ENCODE assay signal across 1 cellular context in the genomic region with DNA sequence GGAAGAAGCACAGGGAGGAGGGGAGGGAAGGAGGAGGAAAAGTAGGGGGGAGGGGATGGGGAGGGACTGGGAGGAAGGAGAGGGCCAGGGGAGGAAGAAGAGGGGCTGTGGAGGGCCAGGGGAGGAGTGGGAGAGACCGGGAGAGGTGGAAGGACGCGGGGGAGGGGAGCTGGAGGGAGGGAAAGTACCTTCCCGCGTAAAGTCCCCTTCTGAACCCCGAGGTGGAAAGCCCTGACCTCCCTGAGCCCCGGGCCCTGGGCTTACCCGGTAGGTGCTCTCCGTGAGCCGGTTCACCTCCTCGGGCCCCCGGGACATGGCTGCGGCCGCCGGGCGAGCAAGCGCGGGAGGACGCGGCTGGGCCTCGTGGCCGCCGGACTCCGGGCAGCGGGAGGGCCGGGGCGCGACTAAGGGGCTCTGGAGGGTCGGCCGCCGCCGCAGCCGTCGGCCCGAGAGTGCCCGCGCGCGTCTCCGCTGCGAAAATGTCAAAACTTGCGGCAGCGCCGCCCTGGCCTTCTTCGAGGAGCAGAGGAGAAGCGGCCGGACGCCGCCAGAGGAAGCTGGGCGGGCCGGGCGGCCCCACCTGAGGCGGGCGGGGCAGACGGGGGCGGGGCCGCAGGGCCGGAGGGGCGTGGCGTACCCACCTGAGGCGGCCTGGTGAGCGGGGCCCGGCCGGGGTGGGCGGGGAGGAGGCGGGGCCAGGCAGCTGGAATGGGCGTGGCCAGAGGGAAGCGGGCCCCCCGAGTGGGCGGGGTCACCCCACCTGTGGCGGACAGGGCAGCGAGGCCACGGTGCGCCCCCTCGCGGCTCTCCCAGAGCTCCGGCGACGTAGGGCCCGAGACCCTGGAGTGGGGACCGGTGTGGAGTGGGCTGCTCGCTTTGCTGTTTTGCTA.
TF ChIP-seq lines count a peak whose summit lies in the region.

TSS of gene BAIAP2L1 (minus strand) at position 553 of the 890 bp plus-strand sequence. CDS start at position 315, 238 bp downstream.

TF ChIP-seq in K562, 482 proteins besides CTCF, POLR2A, EP300 and RAD21 (continued from another document and continues in another):
- TF ChIP-seq FOXO4 (CRISPR knock-in tag; IDR thresholded peaks at IDR 0.05) = no peak
- TF ChIP-seq TAL1 (IDR thresholded peaks at IDR 0.05) = no peak
- no peak for TF ChIP-seq ZNF354B (CRISPR knock-in tag; IDR thresholded peaks at IDR 0.05)
- TF ChIP-seq UBTF (IDR thresholded peaks at IDR 0.05; ENCODE audit: borderline replicate concordance in 1 of 2, low read depth in 2 of 2, low read length in 2 of 2) = peak in 1 of 2 experiments; percentile 71; a peak in 3 of 4 replicates
- no peak for TF ChIP-seq XRCC4 (IDR thresholded peaks at IDR 0.05; ENCODE audit: extremely low read depth, insufficient read depth, insufficient read length)
- TF ChIP-seq ZNF75A (CRISPR knock-in tag; IDR thresholded peaks at IDR 0.05) = no peak
- TF ChIP-seq SMAD3 (CRISPR knock-in tag; conservative IDR thresholded peaks at IDR 0.05) = no peak
- TF ChIP-seq ZNF436 (CRISPR knock-in tag; IDR thresholded peaks at IDR 0.05) = no peak
- no peak for TF ChIP-seq ZNF282 (CRISPR knock-in tag; IDR thresholded peaks at IDR 0.05)
- no peak for TF ChIP-seq PCBP2 (IDR thresholded peaks at IDR 0.05; ENCODE audit: low read depth, low read length, poor library complexity, severe bottlenecking)
- no peak for TF ChIP-seq ZNF239 (CRISPR knock-in tag; IDR thresholded peaks at IDR 0.05)
- TF ChIP-seq ZBTB8A (IDR thresholded peaks at IDR 0.05; ENCODE audit: partially characterized antibody) = no peak
- TF ChIP-seq CREB3L1 (IDR thresholded peaks at IDR 0.05; ENCODE audit: borderline replicate concordance, low read depth) = peak; percentile 42; the same call in 1 of the 2 replicates
- TF ChIP-seq, protein P1, sequence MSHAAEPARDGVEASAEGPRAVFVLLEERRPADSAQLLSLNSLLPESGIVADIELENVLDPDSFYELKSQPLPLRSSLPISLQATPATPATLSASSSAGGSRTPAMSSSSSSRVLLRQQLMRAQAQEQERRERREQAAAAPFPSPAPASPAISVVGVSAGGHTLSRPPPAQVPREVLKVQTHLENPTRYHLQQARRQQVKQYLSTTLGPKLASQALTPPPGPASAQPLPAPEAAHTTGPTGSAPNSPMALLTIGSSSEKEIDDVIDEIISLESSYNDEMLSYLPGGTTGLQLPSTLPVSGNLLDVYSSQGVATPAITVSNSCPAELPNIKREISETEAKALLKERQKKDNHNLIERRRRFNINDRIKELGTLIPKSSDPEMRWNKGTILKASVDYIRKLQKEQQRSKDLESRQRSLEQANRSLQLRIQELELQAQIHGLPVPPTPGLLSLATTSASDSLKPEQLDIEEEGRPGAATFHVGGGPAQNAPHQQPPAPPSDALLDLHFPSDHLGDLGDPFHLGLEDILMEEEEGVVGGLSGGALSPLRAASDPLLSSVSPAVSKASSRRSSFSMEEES (CRISPR knock-in tag; IDR thresholded peaks at IDR 0.05) = no peak
- no peak for TF ChIP-seq HDAC3 (IDR thresholded peaks at IDR 0.05; ENCODE audit: borderline replicate concordance, partially characterized antibody)
- peak; percentile 69; the same call in 1 of the 2 replicates for TF ChIP-seq CBX1 (IDR thresholded peaks at IDR 0.05; ENCODE audit: low read depth)
- no peak for TF ChIP-seq RNF2 (IDR thresholded peaks at IDR 0.05)
- no peak for TF ChIP-seq KAT2B (IDR thresholded peaks at IDR 0.05; ENCODE audit: low read depth, low read length)
- no peak for TF ChIP-seq ZNF707 (CRISPR knock-in tag; conservative IDR thresholded peaks at IDR 0.05)
- TF ChIP-seq HDAC1 (IDR thresholded peaks at IDR 0.05) = no peak
- no peak for TF ChIP-seq FOXJ2 (tag; IDR thresholded peaks at IDR 0.05)
- TF ChIP-seq ZNF586 (CRISPR knock-in tag; conservative IDR thresholded peaks at IDR 0.05) = no peak
- peak; percentile 74 for TF ChIP-seq POLR2AphosphoS5 (IDR thresholded peaks at IDR 0.05; ENCODE audit: control insufficient read depth, insufficient read depth, low read depth, low read length)
- TF ChIP-seq YBX1 (IDR thresholded peaks at IDR 0.05) = no peak
- no peak for TF ChIP-seq CGGBP1 (CRISPR knock-in tag; IDR thresholded peaks at IDR 0.05)
- no peak for TF ChIP-seq CBX2 (IDR thresholded peaks at IDR 0.05; ENCODE audit: insufficient read depth, low read length, poor library complexity, severe bottlenecking)
- TF ChIP-seq, protein P2, sequence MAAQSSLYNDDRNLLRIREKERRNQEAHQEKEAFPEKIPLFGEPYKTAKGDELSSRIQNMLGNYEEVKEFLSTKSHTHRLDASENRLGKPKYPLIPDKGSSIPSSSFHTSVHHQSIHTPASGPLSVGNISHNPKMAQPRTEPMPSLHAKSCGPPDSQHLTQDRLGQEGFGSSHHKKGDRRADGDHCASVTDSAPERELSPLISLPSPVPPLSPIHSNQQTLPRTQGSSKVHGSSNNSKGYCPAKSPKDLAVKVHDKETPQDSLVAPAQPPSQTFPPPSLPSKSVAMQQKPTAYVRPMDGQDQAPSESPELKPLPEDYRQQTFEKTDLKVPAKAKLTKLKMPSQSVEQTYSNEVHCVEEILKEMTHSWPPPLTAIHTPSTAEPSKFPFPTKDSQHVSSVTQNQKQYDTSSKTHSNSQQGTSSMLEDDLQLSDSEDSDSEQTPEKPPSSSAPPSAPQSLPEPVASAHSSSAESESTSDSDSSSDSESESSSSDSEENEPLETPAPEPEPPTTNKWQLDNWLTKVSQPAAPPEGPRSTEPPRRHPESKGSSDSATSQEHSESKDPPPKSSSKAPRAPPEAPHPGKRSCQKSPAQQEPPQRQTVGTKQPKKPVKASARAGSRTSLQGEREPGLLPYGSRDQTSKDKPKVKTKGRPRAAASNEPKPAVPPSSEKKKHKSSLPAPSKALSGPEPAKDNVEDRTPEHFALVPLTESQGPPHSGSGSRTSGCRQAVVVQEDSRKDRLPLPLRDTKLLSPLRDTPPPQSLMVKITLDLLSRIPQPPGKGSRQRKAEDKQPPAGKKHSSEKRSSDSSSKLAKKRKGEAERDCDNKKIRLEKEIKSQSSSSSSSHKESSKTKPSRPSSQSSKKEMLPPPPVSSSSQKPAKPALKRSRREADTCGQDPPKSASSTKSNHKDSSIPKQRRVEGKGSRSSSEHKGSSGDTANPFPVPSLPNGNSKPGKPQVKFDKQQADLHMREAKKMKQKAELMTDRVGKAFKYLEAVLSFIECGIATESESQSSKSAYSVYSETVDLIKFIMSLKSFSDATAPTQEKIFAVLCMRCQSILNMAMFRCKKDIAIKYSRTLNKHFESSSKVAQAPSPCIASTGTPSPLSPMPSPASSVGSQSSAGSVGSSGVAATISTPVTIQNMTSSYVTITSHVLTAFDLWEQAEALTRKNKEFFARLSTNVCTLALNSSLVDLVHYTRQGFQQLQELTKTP (IDR thresholded peaks at IDR 0.05; ENCODE audit: low read depth in 1 of 2, partially characterized antibody in 2 of 2) = peak in 1 of 2 experiments; percentile 9
- no peak for TF ChIP-seq EZH2 (IDR thresholded peaks at IDR 0.05; ENCODE audit: borderline replicate concordance, low read depth, low read length)
- no peak for TF ChIP-seq ZSCAN29 (IDR thresholded peaks at IDR 0.05)
- TF ChIP-seq NR2F6 (CRISPR knock-in tag; IDR thresholded peaks at IDR 0.05) = no peak
- no peak for TF ChIP-seq ELF4 (CRISPR knock-in tag; IDR thresholded peaks at IDR 0.05)
- TF ChIP-seq ZC3H8 (IDR thresholded peaks at IDR 0.05) = no peak
- peak; percentile 84 for TF ChIP-seq MAX (CRISPR knock-in tag; IDR thresholded peaks at IDR 0.05)
- no peak for TF ChIP-seq NBN (IDR thresholded peaks at IDR 0.05; ENCODE audit: low read depth)
- TF ChIP-seq AFF4 (CRISPR knock-in tag; IDR thresholded peaks at IDR 0.05) = 0 out of 2 replicates have a peak, but pooled peaks have one; percentile 70
- peak; percentile 60 for TF ChIP-seq RBBP5 (IDR thresholded peaks at IDR 0.05; ENCODE audit: borderline replicate concordance, insufficient read depth, low read length, poor library complexity, severe bottlenecking)
- TF ChIP-seq ZNF76 (CRISPR knock-in tag; IDR thresholded peaks at IDR 0.05; ENCODE audit: borderline replicate concordance) = no peak
- TF ChIP-seq, protein P3, sequence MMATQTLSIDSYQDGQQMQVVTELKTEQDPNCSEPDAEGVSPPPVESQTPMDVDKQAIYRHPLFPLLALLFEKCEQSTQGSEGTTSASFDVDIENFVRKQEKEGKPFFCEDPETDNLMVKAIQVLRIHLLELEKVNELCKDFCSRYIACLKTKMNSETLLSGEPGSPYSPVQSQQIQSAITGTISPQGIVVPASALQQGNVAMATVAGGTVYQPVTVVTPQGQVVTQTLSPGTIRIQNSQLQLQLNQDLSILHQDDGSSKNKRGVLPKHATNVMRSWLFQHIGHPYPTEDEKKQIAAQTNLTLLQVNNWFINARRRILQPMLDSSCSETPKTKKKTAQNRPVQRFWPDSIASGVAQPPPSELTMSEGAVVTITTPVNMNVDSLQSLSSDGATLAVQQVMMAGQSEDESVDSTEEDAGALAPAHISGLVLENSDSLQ (IDR thresholded peaks at IDR 0.05) = no peak
- TF ChIP-seq FOXJ3 (CRISPR knock-in tag; IDR thresholded peaks at IDR 0.05) = no peak
